8 cellular contexts compared by ENCODE assay signal in the genomic region with DNA sequence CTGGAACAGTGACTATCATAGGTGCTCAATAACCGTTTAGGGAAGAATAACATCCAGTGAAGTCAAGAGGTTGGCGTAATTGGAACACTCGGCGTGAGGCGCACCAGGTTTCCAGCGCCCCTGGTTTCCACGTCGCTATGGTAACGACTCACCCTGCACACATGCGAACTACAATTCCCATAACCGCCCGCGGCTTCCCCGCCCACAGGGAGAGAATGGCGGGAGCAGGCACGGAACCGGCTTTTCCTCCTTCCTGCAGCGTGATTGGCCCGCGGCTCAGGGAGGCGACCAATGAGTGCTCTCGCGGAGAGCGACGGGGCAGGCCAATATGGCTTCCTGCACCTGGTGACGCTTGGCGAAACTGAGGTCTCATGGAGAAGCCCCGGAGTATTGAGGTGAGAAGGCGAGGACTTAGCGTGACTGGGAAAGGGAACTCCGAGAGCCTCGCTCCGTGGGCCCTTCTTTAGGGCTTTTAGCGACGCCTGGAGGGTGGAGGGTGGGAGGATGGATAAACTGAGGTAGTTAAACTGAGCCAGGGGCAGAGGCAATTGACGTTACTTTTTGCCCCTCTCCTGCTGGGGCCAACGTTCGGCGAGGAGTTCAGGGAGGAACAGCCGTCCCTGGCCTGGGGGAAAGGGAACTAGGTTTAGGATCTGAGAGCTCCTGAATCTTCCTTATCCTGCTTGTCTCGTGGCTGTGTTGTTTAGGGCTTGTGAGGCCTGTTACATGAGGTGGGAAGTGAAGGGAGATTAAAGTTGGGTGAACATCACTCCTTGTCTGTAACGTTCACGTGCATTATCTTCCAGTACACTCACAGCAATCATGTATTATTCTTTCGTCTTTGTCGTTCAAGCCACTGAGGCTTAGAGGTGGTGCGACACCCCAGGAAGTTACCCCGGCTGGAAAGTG.
DNase-seq lines count a peak whose midpoint lies in the region; ATAC-seq, FAIRE-seq and TF ChIP-seq lines count a peak whose summit lies in the region.

A gene (plus strand): TSS at position 321 of the 909 bp plus-strand sequence. CDS start 51 bp downstream, at position 372.

- ATAC-seq in GM19035 (IDR thresholded peaks at IDR 0.05; ENCODE audit: unreplicated experiment) (peak; percentile 99), HG03354 (IDR thresholded peaks at IDR 0.05; ENCODE audit: poor library complexity, severe bottlenecking, unreplicated experiment) (peak; percentile 98)
- peak; percentile 100 for ATAC-seq in activated CD4-positive, CD25-positive, alpha-beta regulatory T cell treated with anti-CD3 and anti-CD28 coated beads, Interleukin-2, amount 50 U/mL, for 24 hours

- no peak for TF ChIP-seq CTCF in AG09319 (IDR thresholded peaks at IDR 0.05; ENCODE audit: low read depth, low read length)

- FAIRE-seq in islet of Langerhans (lab: Jason Lieb, UNC): peak; percentile 94

- peak; percentile 83 for DNase-seq in AG09319 (ENCODE audit: extremely low read depth, low read depth)
- peak; percentile 91 for DNase-seq in NCI-H446 treated with DMSO at 0.1 percent for 48 hours (lab: John Stamatoyannopoulos, UW)
- DNase-seq in cerebellar cortex (ENCODE audit: low spot score): peak; percentile 99
- peak; percentile 97 for DNase-seq in stimulated activated CD4-positive, alpha-beta T cell treated with anti-CD3 and anti-CD28 coated beads, Interleukin-12 subunit alpha, Interleukin-12 subunit beta, amount 100 ng/mL, for 4 hours

Comparison
In these comparisons a context has a peak if more than half of its experiments do, and no peak if none do; other contexts are left out.
1. Peak in every context shown above with its lines: DNase-seq and ATAC-seq.